12 cellular contexts compared by ENCODE assay signal in genomic region chr17:48598727-48599126, GRCh38. TPM values are rescaled to one million over a fixed set of nuclear protein-coding genes. Genes with fewer than 3 reads are reported as not detected.
DNase-seq lines count a peak whose midpoint lies in the region; ATAC-seq and TF ChIP-seq lines count a peak whose summit lies in the region.
"Had no signal": no experiment of that assay in that cellular context is flagged by ENCODE, and none has a peak within 500 bp of the region (broad histone marks: within the 10 kb centered on the region; RNA-seq: fewer than 3 reads in every experiment).

No MANE protein-coding gene starts in this region.

- H3K4me3 ChIP-seq in WI38 (ENCODE audit: low read depth, low read length) = peak overlapping the region; percentile 84
- H3K4me3 ChIP-seq in subcutaneous abdominal adipose tissue (ENCODE audit: low read depth in 1 of 5, low read length in 5 of 5) = peak overlapping the region in 4 of 5 donors; percentile 60 to 78 (median 74)
- no peak overlapping the region for H3K4me3 ChIP-seq in OCI-LY7 (ENCODE audit: low read depth, low read length, poor library complexity, severe bottlenecking)
- H3K4me3 ChIP-seq: body of pancreas had no signal

- H3K4me1 ChIP-seq in subcutaneous abdominal adipose tissue (ENCODE audit: control insufficient read depth in 5 of 5, insufficient read depth in 5 of 5, low read length in 5 of 5) = peaks cover 6 to 71% (median 69%) of the 10 kb centered on the region in 5 donors
- peaks cover 6% of the 10 kb centered on the region for H3K4me1 ChIP-seq in OCI-LY7 (ENCODE audit: insufficient read depth, low read length, poor library complexity, severe bottlenecking)

- BruUV-seq in OCI-LY7 (replicated peaks; lab: Mats Ljungman, UMichigan) = no TSS peak

- intact Hi-C loops in OCI-LY7 (cut with micrococcal nuclease; ENCODE audit: unreplicated experiment) = loop anchor here (10.0 kb wide), 1 partner anchor 334 kb away; no protein-coding TSS in a partner anchor

- no peak for ATAC-seq in activated T-cell treated with anti-CD3 and anti-CD28 coated beads, Interleukin-2, amount 50 U/mL, for 4 hours

- no peaks in the 10 kb centered on the region for H4K20me1 ChIP-seq in OCI-LY7 (ENCODE audit: insufficient read depth, low read length)

- H2AFZ ChIP-seq in OCI-LY7 (ENCODE audit: low read length) = no peak overlapping the region

- H3K4me3 Mint-ChIP-seq in activated T-cell treated with anti-CD3 and anti-CD28 coated beads, Interleukin-2, amount 50 U/mL, for 4 hours = peak overlapping the region; percentile 77
- H3K4me3 Mint-ChIP-seq in activated T-cell treated with anti-CD3 and anti-CD28 coated beads, Interleukin-2, amount 50 U/mL, for 24 hours = no peak overlapping the region

- POLR2A ChIA-PET in OCI-LY7 (lab: Charles Lee) = interaction anchor here (0.6 kb wide), 1 partner anchor 51 kb away, joined by 3 read pairs; no protein-coding TSS in a partner anchor

- no peaks in the 10 kb centered on the region for H3K9me3 ChIP-seq in subcutaneous abdominal adipose tissue (ENCODE audit: control insufficient read depth in 5 of 5, low read length in 5 of 5)
- H3K9me3 ChIP-seq in OCI-LY7 (ENCODE audit: low read length) = no peaks in the 10 kb centered on the region
- H3K9me3 ChIP-seq: body of pancreas, upper lobe of left lung had no signal

- no peaks in the 10 kb centered on the region for H3K9me3 Mint-ChIP-seq in activated T-cell treated with anti-CD3 and anti-CD28 coated beads, Interleukin-2, amount 50 U/mL, for 4 hours
- no peaks in the 10 kb centered on the region for H3K9me3 Mint-ChIP-seq in activated T-cell treated with anti-CD3 and anti-CD28 coated beads, Interleukin-2, amount 50 U/mL, for 24 hours

- H3K36me3 Mint-ChIP-seq in activated T-cell treated with anti-CD3 and anti-CD28 coated beads, Interleukin-2, amount 50 U/mL, for 4 hours (ENCODE audit: insufficient read depth) = no peaks in the 10 kb centered on the region
- no peaks in the 10 kb centered on the region for H3K36me3 Mint-ChIP-seq in activated T-cell treated with anti-CD3 and anti-CD28 coated beads, Interleukin-2, amount 50 U/mL, for 24 hours (ENCODE audit: low read depth)

- no peak for TF ChIP-seq CTCF in WI38 (IDR thresholded peaks at IDR 0.05; ENCODE audit: low read depth, low read length)
- no peak for TF ChIP-seq CTCF in OCI-LY7 (conservative IDR thresholded peaks at IDR 0.05; ENCODE audit: low read length)

- H3K9me2 ChIP-seq in OCI-LY7 (ENCODE audit: insufficient read depth, low read length) = no peaks in the 10 kb centered on the region

- no peak for DNase-seq in activated T-cell treated with anti-CD3 and anti-CD28 coated beads, Interleukin-2, amount 50 U/mL, for 4 hours
- no peak for DNase-seq in activated T-cell treated with anti-CD3 and anti-CD28 coated beads, Interleukin-2, amount 50 U/mL, for 24 hours
- peak; percentile 79 for DNase-seq in islet precursor cell
- no peak for DNase-seq in COR-L47 (lab: John Stamatoyannopoulos, UW)
- no peak for DNase-seq in NCI-H146 (lab: John Stamatoyannopoulos, UW)
- DNase-seq in OCI-LY7 (ENCODE audit: low spot score) = no peak

- H3K27me3 ChIP-seq in subcutaneous abdominal adipose tissue (ENCODE audit: control insufficient read depth in 5 of 5, insufficient read depth in 4 of 5, low read length in 5 of 5) = no peaks in the 10 kb centered on the region

- peak overlapping the region in 4 of 5 donors; percentile 65 to 83 (median 76) for H3K9ac ChIP-seq in subcutaneous abdominal adipose tissue (ENCODE audit: low read length in 5 of 5)

- peaks cover 94% of the 10 kb centered on the region for H3K27me3 Mint-ChIP-seq in activated T-cell treated with anti-CD3 and anti-CD28 coated beads, Interleukin-2, amount 50 U/mL, for 4 hours (ENCODE audit: low read depth)
- peaks cover 98% of the 10 kb centered on the region for H3K27me3 Mint-ChIP-seq in activated T-cell treated with anti-CD3 and anti-CD28 coated beads, Interleukin-2, amount 50 U/mL, for 24 hours

- peaks cover 0 to 15% (median 7%) of the 10 kb centered on the region in 5 donors for H3K36me3 ChIP-seq in subcutaneous abdominal adipose tissue (ENCODE audit: control insufficient read depth in 5 of 5, insufficient read depth in 5 of 5, low read length in 5 of 5)
- no peaks in the 10 kb centered on the region for H3K36me3 ChIP-seq in OCI-LY7 (ENCODE audit: insufficient read depth, low read length)
- H3K36me3 ChIP-seq: upper lobe of left lung had no signal

- no peak overlapping the region for H3K27ac Mint-ChIP-seq in activated T-cell treated with anti-CD3 and anti-CD28 coated beads, Interleukin-2, amount 50 U/mL, for 24 hours

- peaks cover 37% of the 10 kb centered on the region for H3K4me1 Mint-ChIP-seq in activated T-cell treated with anti-CD3 and anti-CD28 coated beads, Interleukin-2, amount 50 U/mL, for 4 hours (ENCODE audit: low read depth)
- H3K4me1 Mint-ChIP-seq in activated T-cell treated with anti-CD3 and anti-CD28 coated beads, Interleukin-2, amount 50 U/mL, for 24 hours (ENCODE audit: low read depth) = peaks cover 37% of the 10 kb centered on the region

- CTCF ChIA-PET in OCI-LY7 (lab: Charles Lee; ENCODE audit: unreplicated experiment) = no interaction called here

- H3K4me2 ChIP-seq in OCI-LY7 (ENCODE audit: low read length) = no peak overlapping the region

- no peaks in the 10 kb centered on the region for H3K79me2 ChIP-seq in OCI-LY7 (ENCODE audit: insufficient read depth, low read depth, low read length)

- H3K27ac ChIP-seq in subcutaneous abdominal adipose tissue (ENCODE audit: low read depth, low read length) (peak overlapping the region; percentile 79), OCI-LY7 (ENCODE audit: low read depth, low read length, poor library complexity, severe bottlenecking) (no peak overlapping the region)

RNA-seq across cellular contexts. Expression of gene HOXB5, which starts 5.1 kb away (rescaled TPM):
- total RNA-seq in activated T-cell treated with anti-CD3 and anti-CD28 coated beads, Interleukin-2, amount 50 U/mL, for 4 hours = under 1 TPM in 1 of 3 donors, not detected in 2; 0.08 TPM
- total RNA-seq in OCI-LY7 (2014; rRNA removed; shearing (Covaris generic)) = not detected in 2 replicates
- total RNA-seq in OCI-LY7 (2022) = not detected in 2 replicates
- total RNA-seq: activated CD8-positive, alpha-beta memory T cell treated with anti-CD3 and anti-CD28 coated beads for 36 hours; mononuclear cell had no signal

RNA-seq across cellular contexts. Expression of gene HOXB6, which starts 6.1 kb away (rescaled TPM):
- total RNA-seq in activated T-cell treated with anti-CD3 and anti-CD28 coated beads, Interleukin-2, amount 50 U/mL, for 4 hours = under 1 TPM in 2 of 3 donors, not detected in 1; 0.24 to 0.27 TPM
- 0.41 TPM in 1 of 2 replicates, not detected in the other for total RNA-seq in OCI-LY7 (2014; rRNA removed; shearing (Covaris generic))
- total RNA-seq in OCI-LY7 (2022) = not detected in 2 replicates
- total RNA-seq: mononuclear cell had no signal

RNA-seq across cellular contexts. Expression of gene HOXB3, which starts 8.7 kb away (rescaled TPM):
- total RNA-seq in activated T-cell treated with anti-CD3 and anti-CD28 coated beads, Interleukin-2, amount 50 U/mL, for 4 hours = 1 to 10 TPM in 1 of 3 donors, under 1 TPM in 2; 0.50 to 1.0 (median 0.81) TPM
- total RNA-seq in OCI-LY7 (2014; rRNA removed; shearing (Covaris generic)) = 7.7 and 14.0 TPM in 2 replicates
- total RNA-seq in OCI-LY7 (2022) = 13.0 and 14.6 TPM in 2 replicates

RNA-seq across cellular contexts. Expression of gene HOXB7, which starts 12.1 kb away (rescaled TPM):
- under 1 TPM; 0.18 to 0.43 (median 0.38) TPM for total RNA-seq in activated T-cell treated with anti-CD3 and anti-CD28 coated beads, Interleukin-2, amount 50 U/mL, for 4 hours
- total RNA-seq in OCI-LY7 (2014; rRNA removed; shearing (Covaris generic)) = 6.3 and 9.2 TPM in 2 replicates
- 16.3 and 17.0 TPM in 2 replicates for total RNA-seq in OCI-LY7 (2022)

RNA-seq across cellular contexts. Expression of gene HOXB8, which starts 16.4 kb away (rescaled TPM):
- total RNA-seq in activated T-cell treated with anti-CD3 and anti-CD28 coated beads, Interleukin-2, amount 50 U/mL, for 4 hours = under 1 TPM in 2 of 3 donors, not detected in 1; 0.14 to 0.18 TPM
- not detected in 2 replicates for total RNA-seq in OCI-LY7 (2014; rRNA removed; shearing (Covaris generic))
- total RNA-seq in OCI-LY7 (2022) = not detected in 2 replicates
- total RNA-seq: body of pancreas had no signal

Comparison
In these comparisons a context has a peak if more than half of its experiments do, and no peak if none do; other contexts are left out.
1. RNA of gene HOXB3, which starts 8.7 kb away (total RNA-seq): 7.7 to 14.6 TPM in OCI-LY7; 0.50 to 1.0 TPM in activated T-cell treated with anti-CD3 and anti-CD28 coated beads, Interleukin-2, amount 50 U/mL, for 4 hours; every median in the first group is over 4 times any median in the second.